Comparison of ENCODE assay signal across 1 cellular context in genomic region chr15:100108346-100108745, GRCh38.
TF ChIP-seq lines count a peak whose summit lies in the region.

No MANE protein-coding gene starts in this region.

TF ChIP-seq in HepG2, 621 proteins besides CTCF, POLR2A, EP300 and RAD21 (continued from another document):
- TF ChIP-seq GMEB1 (CRISPR knock-in tag; IDR thresholded peaks at IDR 0.05; ENCODE audit: borderline replicate concordance) = no peak
- no peak for TF ChIP-seq ZNF629 (CRISPR knock-in tag; conservative IDR thresholded peaks at IDR 0.05)
